Comparison of ENCODE assay signal across 22 cellular contexts in genomic region chr2:161362568-161363166, GRCh38. TPM values are rescaled to one million over a fixed set of nuclear protein-coding genes. Genes with fewer than 3 reads are reported as not detected.
DNase-seq lines count a peak whose midpoint lies in the region; FAIRE-seq and TF ChIP-seq lines count a peak whose summit lies in the region.
"Had no signal": no experiment of that assay in that cellular context is flagged by ENCODE, and none has a peak within 500 bp of the region (broad histone marks: within the 10 kb centered on the region; RNA-seq: fewer than 3 reads in every experiment).

No MANE protein-coding gene starts in this region.

- TF ChIP-seq CTCF in D721Med (IDR thresholded peaks at IDR 0.05; ENCODE audit: insufficient read depth, missing control alignments) (no peak), nephron progenitor cell (IDR thresholded peaks at IDR 0.05) (no peak)

- no peak overlapping the region for H3K14ac ChIP-seq in trophoblast cell (ENCODE audit: low read length)

- FAIRE-seq in D721Med (lab: Jason Lieb, UNC) (peak; percentile 21), GM18507 (lab: Jason Lieb, UNC) (peak; percentile 33)
- FAIRE-seq: GM12891, H54 had no signal

- H3K27ac Mint-ChIP-seq in nephron progenitor cell = no peak overlapping the region

- DNase-seq in D721Med (ENCODE audit: insufficient read length, low spot score) (no peak), GM18507 (ENCODE audit: extremely low spot score, insufficient read length, low read depth) (no peak), adipocyte (ENCODE audit: low read depth) (no peak), trophoblast cell (no peak), mucosa of gallbladder (ENCODE audit: low spot score) (no peak), activated gamma-delta T cell (lab: John Stamatoyannopoulos, UW) (no peak), nephron progenitor cell (no peak)
- DNase-seq: C1 segment of cervical spinal cord; Calu3; CD4-positive, alpha-beta memory T cell; COR-L47; DMS153; DMS79 treated with DMSO at 0.1 percent for 48 hours; GF-D8; GOT3 had no signal

- H3K4ac ChIP-seq in trophoblast cell (ENCODE audit: low read depth, low read length) = peak overlapping the region; percentile 79

- H3K36me3 ChIP-seq in adipocyte (ENCODE audit: control insufficient read depth, insufficient read depth, low read length, severe bottlenecking) (peaks cover 10% of the 10 kb centered on the region), trophoblast cell (ENCODE audit: control insufficient read depth in 1 of 2, insufficient read depth in 2 of 2, low read length in 2 of 2) (peaks cover 4% of the 10 kb centered on the region in 2 experiments)
- H3K36me3 ChIP-seq: HAP-1 had no signal

- WGBS in trophoblast cell (ENCODE audit: extremely low coverage, insufficient coverage, insufficient read length) = no CpG with 5 or more reads among the region's 2 CpGs

- H2BK120ac ChIP-seq in trophoblast cell (ENCODE audit: insufficient read depth, low read length, poor library complexity) = no peak overlapping the region

- no peaks in the 10 kb centered on the region for H3K79me2 ChIP-seq in trophoblast cell (ENCODE audit: control insufficient read depth, insufficient read depth, low read length, poor library complexity)

- H3K79me1 ChIP-seq in trophoblast cell (ENCODE audit: low read length) = no peaks in the 10 kb centered on the region

- H3K18ac ChIP-seq in trophoblast cell (ENCODE audit: low read length) = no peak overlapping the region

- no peak overlapping the region for H2AK5ac ChIP-seq in trophoblast cell (ENCODE audit: low read length)

- H3K9me3 ChIP-seq in adipocyte (ENCODE audit: control insufficient read depth, low read length) (peaks cover 19% of the 10 kb centered on the region), trophoblast cell (ENCODE audit: insufficient read depth, low read depth, low read length) (peaks cover 2% of the 10 kb centered on the region)

- H3K36me3 Mint-ChIP-seq in nephron progenitor cell (ENCODE audit: low read depth) = peaks cover 72% of the 10 kb centered on the region

- H2AFZ ChIP-seq in trophoblast cell (ENCODE audit: insufficient read depth, low read length, poor library complexity) = no peak overlapping the region

- peak overlapping the region; percentile 23 for H3K4me3 ChIP-seq in adipocyte (ENCODE audit: low read length)
- H3K4me3 ChIP-seq in trophoblast cell (ENCODE audit: low read depth, low read length) = no peak overlapping the region
- H3K4me3 ChIP-seq: HAP-1 had no signal

- H3K27ac ChIP-seq in trophoblast cell (ENCODE audit: low read depth, low read length) = no peak overlapping the region

- H3K9me3 Mint-ChIP-seq in nephron progenitor cell = peaks cover 48% of the 10 kb centered on the region

- H3K9ac ChIP-seq in adipocyte (ENCODE audit: low read length) (no peak overlapping the region), trophoblast cell (ENCODE audit: low read length) (no peak overlapping the region)

- H3K27me3 Mint-ChIP-seq in nephron progenitor cell (ENCODE audit: low read depth, poor library complexity) = no peaks in the 10 kb centered on the region
- H3K27me3 Mint-ChIP-seq: CD4-positive, alpha-beta memory T cell had no signal

- no peak overlapping the region for H3K23ac ChIP-seq in trophoblast cell (ENCODE audit: low read length)

- H3K4me3 Mint-ChIP-seq in nephron progenitor cell = no peak overlapping the region
- H3K4me3 Mint-ChIP-seq: CD4-positive, alpha-beta memory T cell had no signal

- no peak overlapping the region for H4K91ac ChIP-seq in trophoblast cell (ENCODE audit: low read depth, low read length)

- H3K4me1 ChIP-seq in adipocyte (ENCODE audit: control insufficient read depth, insufficient read depth, low read length) (peaks cover 5% of the 10 kb centered on the region), trophoblast cell (ENCODE audit: control insufficient read depth in 1 of 2, insufficient read depth in 2 of 2, low read length in 2 of 2) (no peaks in the 10 kb centered on the region)
- H3K4me1 ChIP-seq: HAP-1 had no signal

- H3K4me2 ChIP-seq in trophoblast cell (ENCODE audit: low read length) = no peak overlapping the region

- H4K8ac ChIP-seq in trophoblast cell (ENCODE audit: low read depth, low read length) = no peak overlapping the region

- no peaks in the 10 kb centered on the region for H3K27me3 ChIP-seq in adipocyte (replicated peaks; ENCODE audit: control insufficient read depth, insufficient read depth, low read length)
- no peaks in the 10 kb centered on the region for H3K27me3 ChIP-seq in trophoblast cell (ENCODE audit: insufficient read depth, low read length)

- H2BK5ac ChIP-seq in trophoblast cell (ENCODE audit: low read depth, low read length, poor library complexity) = no peak overlapping the region

- H2BK12ac ChIP-seq in trophoblast cell (ENCODE audit: low read length) = no peak overlapping the region

- H3K4me1 Mint-ChIP-seq in nephron progenitor cell = no peaks in the 10 kb centered on the region

- H4K12ac ChIP-seq in trophoblast cell (ENCODE audit: low read depth, low read length) = no peak overlapping the region

RNA-seq across cellular contexts. Expression of gene TBR1, which starts 53.4 kb away (rescaled TPM):
- polyA plus RNA-seq in trophoblast cell (2013) = 0.21 and 0.28 TPM in 2 replicates
- not detected for total RNA-seq in mucosa of gallbladder
- total RNA-seq: A172; CD4-positive, alpha-beta memory T cell; Daoy; G401 had no signal
- polyA plus RNA-seq: BJ; CD4-positive, alpha-beta memory T cell had no signal

RNA-seq across cellular contexts. Expression of gene PSMD14, which starts 54.4 kb away (rescaled TPM):
- polyA plus RNA-seq in trophoblast cell (2013) = 70.0 and 75.1 TPM in 2 replicates
- 36.2 TPM for total RNA-seq in mucosa of gallbladder
